ENCODE assay signal across 11 cellular contexts in genomic region chr15:98858610-98859023, GRCh38.
DNase-seq lines count a peak whose midpoint lies in the region; ATAC-seq and TF ChIP-seq lines count a peak whose summit lies in the region.
"Had no signal": no experiment of that assay in that cellular context is flagged by ENCODE, and none has a peak within 500 bp of the region (broad histone marks: within the 10 kb centered on the region; RNA-seq: fewer than 3 reads in every experiment).

No MANE protein-coding gene starts in this region.

- 0 out of 2 replicates have a peak, but pooled peaks cover 6% of the 10 kb centered on the region for H4K20me1 ChIP-seq in OCI-LY3 (ENCODE audit: insufficient read depth, low read length)

- H3K4me1 Mint-ChIP-seq in T-helper 1 cell treated with Interleukin-12 subunit alpha and Interleukin-12 subunit beta and Interleukin-4 antibody, amounts not matched to agents 30 μg/mL and 1 μg/mL, for 36 hours (ENCODE audit: low read depth): peaks cover 33% of the 10 kb centered on the region

- no peak for TF ChIP-seq CTCF in OCI-LY3 (IDR thresholded peaks at IDR 0.05; ENCODE audit: low read depth, low read length)
- TF ChIP-seq CTCF in spleen (IDR thresholded peaks at IDR 0.05 in 8 of 11, conservative IDR thresholded peaks at IDR 0.05 in 3 of 11): no peak

- TF ChIP-seq POLR2A in spleen (IDR thresholded peaks at IDR 0.05): no peak

- H3K4me3 ChIP-seq in OCI-LY3 (ENCODE audit: low read length): no peak overlapping the region
- H3K4me3 ChIP-seq in endocrine pancreas (ENCODE audit: control insufficient read depth, insufficient read depth, low read length): peak overlapping the region; percentile 19
- H3K4me3 ChIP-seq in spleen: peak overlapping the region in 1 of 8 donors; percentile 26

- H3K36me3 ChIP-seq in OCI-LY3 (replicated peaks; ENCODE audit: low read depth, low read length): no peaks in the 10 kb centered on the region
- H3K36me3 ChIP-seq in endocrine pancreas (ENCODE audit: control insufficient read depth, insufficient read depth, low read length): no peaks in the 10 kb centered on the region
- no peaks in the 10 kb centered on the region for H3K36me3 ChIP-seq in spleen

- H3K27ac ChIP-seq in OCI-LY3 (ENCODE audit: low read length) (no peak overlapping the region), spleen (peak overlapping the region in 7 of 8 donors; percentile 1 to 70 (median 44))

- H3K27me3 Mint-ChIP-seq in T-helper 1 cell treated with Interleukin-12 subunit alpha and Interleukin-12 subunit beta and Interleukin-4 antibody, amounts not matched to agents 30 μg/mL and 1 μg/mL, for 36 hours (ENCODE audit: low read depth): no peaks in the 10 kb centered on the region

- no peak overlapping the region for H3K9ac ChIP-seq in OCI-LY3 (ENCODE audit: low read length)
- H3K9ac ChIP-seq in endocrine pancreas (ENCODE audit: control insufficient read depth, insufficient read depth, low read length): no peak overlapping the region

- peak overlapping the region; percentile 67 for H3K4me3 Mint-ChIP-seq in T-helper 1 cell treated with Interleukin-12 subunit alpha and Interleukin-12 subunit beta and Interleukin-4 antibody, amounts not matched to agents 30 μg/mL and 1 μg/mL, for 36 hours

- H3K9me3 ChIP-seq in OCI-LY3 (ENCODE audit: insufficient read depth, low read length) (no peaks in the 10 kb centered on the region), endocrine pancreas (ENCODE audit: control insufficient read depth, low read length) (no peaks in the 10 kb centered on the region), spleen (no peaks in the 10 kb centered on the region)

- 15 to 24% (median 21%) methylated on average over 9 of the region's 9 CpGs for WGBS in spleen, 5 donors

- 0 out of 2 replicates have a peak, but pooled peaks cover 5% of the 10 kb centered on the region for H3K4me1 ChIP-seq in OCI-LY3 (ENCODE audit: low read length)
- H3K4me1 ChIP-seq in endocrine pancreas (ENCODE audit: control insufficient read depth, insufficient read depth, low read length): peaks cover 19% of the 10 kb centered on the region
- peaks cover 4 to 71% (median 27%) of the 10 kb centered on the region in 6 donors for H3K4me1 ChIP-seq in spleen

- peaks cover 2% of the 10 kb centered on the region for H3K36me3 Mint-ChIP-seq in T-helper 1 cell treated with Interleukin-12 subunit alpha and Interleukin-12 subunit beta and Interleukin-4 antibody, amounts not matched to agents 30 μg/mL and 1 μg/mL, for 36 hours (ENCODE audit: low read depth)

- intact Hi-C loops in spleen (cut with DNase I; ENCODE audit: low total_unique reads): no loop called here

- peaks cover 10% of the 10 kb centered on the region; the same call in 1 of the 2 replicates for H3K79me2 ChIP-seq in OCI-LY3 (ENCODE audit: low read length)

- H2AFZ ChIP-seq in OCI-LY3 (ENCODE audit: low read depth, low read length): no peak overlapping the region

- no peaks in the 10 kb centered on the region for H3K9me3 Mint-ChIP-seq in T-helper 1 cell treated with Interleukin-12 subunit alpha and Interleukin-12 subunit beta and Interleukin-4 antibody, amounts not matched to agents 30 μg/mL and 1 μg/mL, for 36 hours

- H3K27me3 ChIP-seq in OCI-LY3 (ENCODE audit: low read depth, low read length) (peaks cover 3% of the 10 kb centered on the region; the same call in 1 of the 2 replicates), endocrine pancreas (ENCODE audit: control insufficient read depth, insufficient read depth, low read length) (no peaks in the 10 kb centered on the region), spleen (replicated peaks in 1 of 7) (no peaks in the 10 kb centered on the region)

- ATAC-seq in HG03175 (IDR thresholded peaks at IDR 0.05; ENCODE audit: unreplicated experiment): no peak

- peak overlapping the region; percentile 56 for H3K27ac Mint-ChIP-seq in T-helper 1 cell treated with Interleukin-12 subunit alpha and Interleukin-12 subunit beta and Interleukin-4 antibody, amounts not matched to agents 30 μg/mL and 1 μg/mL, for 36 hours

- H3K4me2 ChIP-seq in OCI-LY3 (ENCODE audit: low read length): peak overlapping the region; percentile 39

- DNase-seq in T-helper 1 cell: no peak
- no peak for DNase-seq in spleen
- no peak for DNase-seq in NCI-H2107 (lab: John Stamatoyannopoulos, UW)
- no peak for DNase-seq in NCI-H446 (lab: John Stamatoyannopoulos, UW)
- DNase-seq: ACHN; activated CD8-positive, alpha-beta memory T cell treated with anti-CD3 and anti-CD28 coated beads for 24 hours; NCI-H748 treated with DMSO at 0.1 percent for 48 hours had no signal
